ENCODE assay signal across 1 cellular context in the genomic region with DNA sequence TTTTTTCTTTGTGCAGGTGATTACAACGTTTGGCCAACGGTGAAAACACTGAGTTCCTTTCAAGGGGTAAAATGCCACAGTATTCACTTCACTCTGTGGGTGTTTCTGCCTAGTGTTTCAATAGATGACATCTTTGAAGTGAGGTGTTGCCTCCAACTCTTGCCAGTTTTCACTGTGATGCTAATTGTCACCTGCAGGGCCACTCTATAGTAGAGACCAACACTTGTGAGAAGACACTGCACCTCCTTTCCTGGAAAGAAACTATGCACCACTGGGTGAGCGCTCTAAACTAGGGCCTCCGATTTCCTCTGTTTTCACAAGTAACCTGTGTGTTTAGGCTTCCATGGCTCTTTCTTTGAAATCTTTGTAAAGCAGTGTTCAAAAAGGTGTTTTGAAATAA.
TF ChIP-seq lines count a peak whose summit lies in the region.

No MANE protein-coding gene starts in this region.

TF ChIP-seq in GM23338, 12 proteins besides CTCF, POLR2A, EP300 and RAD21 (continued from another document):
- TF ChIP-seq, protein P1, sequence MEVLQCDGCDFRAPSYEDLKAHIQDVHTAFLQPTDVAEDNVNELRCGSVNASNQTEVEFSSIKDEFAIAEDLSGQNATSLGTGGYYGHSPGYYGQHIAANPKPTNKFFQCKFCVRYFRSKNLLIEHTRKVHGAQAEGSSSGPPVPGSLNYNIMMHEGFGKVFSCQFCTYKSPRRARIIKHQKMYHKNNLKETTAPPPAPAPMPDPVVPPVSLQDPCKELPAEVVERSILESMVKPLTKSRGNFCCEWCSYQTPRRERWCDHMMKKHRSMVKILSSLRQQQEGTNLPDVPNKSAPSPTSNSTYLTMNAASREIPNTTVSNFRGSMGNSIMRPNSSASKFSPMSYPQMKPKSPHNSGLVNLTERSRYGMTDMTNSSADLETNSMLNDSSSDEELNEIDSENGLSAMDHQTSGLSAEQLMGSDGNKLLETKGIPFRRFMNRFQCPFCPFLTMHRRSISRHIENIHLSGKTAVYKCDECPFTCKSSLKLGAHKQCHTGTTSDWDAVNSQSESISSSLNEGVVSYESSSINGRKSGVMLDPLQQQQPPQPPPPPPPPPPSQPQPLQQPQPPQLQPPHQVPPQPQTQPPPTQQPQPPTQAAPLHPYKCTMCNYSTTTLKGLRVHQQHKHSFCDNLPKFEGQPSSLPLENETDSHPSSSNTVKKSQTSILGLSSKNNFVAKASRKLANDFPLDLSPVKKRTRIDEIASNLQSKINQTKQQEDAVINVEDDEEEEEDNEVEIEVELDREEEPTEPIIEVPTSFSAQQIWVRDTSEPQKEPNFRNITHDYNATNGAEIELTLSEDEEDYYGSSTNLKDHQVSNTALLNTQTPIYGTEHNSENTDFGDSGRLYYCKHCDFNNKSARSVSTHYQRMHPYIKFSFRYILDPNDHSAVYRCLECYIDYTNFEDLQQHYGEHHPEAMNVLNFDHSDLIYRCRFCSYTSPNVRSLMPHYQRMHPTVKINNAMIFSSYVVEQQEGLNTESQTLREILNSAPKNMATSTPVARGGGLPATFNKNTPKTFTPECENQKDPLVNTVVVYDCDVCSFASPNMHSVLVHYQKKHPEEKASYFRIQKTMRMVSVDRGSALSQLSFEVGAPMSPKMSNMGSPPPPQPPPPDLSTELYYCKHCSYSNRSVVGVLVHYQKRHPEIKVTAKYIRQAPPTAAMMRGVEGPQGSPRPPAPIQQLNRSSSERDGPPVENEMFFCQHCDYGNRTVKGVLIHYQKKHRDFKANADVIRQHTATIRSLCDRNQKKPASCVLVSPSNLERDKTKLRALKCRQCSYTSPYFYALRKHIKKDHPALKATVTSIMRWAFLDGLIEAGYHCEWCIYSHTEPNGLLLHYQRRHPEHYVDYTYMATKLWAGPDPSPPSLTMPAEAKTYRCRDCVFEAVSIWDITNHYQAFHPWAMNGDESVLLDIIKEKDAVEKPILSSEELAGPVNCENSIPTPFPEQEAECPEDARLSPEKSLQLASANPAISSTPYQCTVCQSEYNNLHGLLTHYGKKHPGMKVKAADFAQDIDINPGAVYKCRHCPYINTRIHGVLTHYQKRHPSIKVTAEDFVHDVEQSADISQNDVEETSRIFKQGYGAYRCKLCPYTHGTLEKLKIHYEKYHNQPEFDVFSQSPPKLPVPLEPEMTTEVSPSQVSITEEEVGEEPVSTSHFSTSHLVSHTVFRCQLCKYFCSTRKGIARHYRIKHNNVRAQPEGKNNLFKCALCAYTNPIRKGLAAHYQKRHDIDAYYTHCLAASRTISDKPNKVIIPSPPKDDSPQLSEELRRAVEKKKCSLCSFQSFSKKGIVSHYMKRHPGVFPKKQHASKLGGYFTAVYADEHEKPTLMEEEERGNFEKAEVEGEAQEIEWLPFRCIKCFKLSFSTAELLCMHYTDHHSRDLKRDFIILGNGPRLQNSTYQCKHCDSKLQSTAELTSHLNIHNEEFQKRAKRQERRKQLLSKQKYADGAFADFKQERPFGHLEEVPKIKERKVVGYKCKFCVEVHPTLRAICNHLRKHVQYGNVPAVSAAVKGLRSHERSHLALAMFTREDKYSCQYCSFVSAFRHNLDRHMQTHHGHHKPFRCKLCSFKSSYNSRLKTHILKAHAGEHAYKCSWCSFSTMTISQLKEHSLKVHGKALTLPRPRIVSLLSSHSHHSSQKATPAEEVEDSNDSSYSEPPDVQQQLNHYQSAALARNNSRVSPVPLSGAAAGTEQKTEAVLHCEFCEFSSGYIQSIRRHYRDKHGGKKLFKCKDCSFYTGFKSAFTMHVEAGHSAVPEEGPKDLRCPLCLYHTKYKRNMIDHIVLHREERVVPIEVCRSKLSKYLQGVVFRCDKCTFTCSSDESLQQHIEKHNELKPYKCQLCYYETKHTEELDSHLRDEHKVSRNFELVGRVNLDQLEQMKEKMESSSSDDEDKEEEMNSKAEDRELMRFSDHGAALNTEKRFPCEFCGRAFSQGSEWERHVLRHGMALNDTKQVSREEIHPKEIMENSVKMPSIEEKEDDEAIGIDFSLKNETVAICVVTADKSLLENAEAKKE (CRISPR knock-in tag; IDR thresholded peaks at IDR 0.05) = peak; percentile 93
- TF ChIP-seq, protein P2, sequence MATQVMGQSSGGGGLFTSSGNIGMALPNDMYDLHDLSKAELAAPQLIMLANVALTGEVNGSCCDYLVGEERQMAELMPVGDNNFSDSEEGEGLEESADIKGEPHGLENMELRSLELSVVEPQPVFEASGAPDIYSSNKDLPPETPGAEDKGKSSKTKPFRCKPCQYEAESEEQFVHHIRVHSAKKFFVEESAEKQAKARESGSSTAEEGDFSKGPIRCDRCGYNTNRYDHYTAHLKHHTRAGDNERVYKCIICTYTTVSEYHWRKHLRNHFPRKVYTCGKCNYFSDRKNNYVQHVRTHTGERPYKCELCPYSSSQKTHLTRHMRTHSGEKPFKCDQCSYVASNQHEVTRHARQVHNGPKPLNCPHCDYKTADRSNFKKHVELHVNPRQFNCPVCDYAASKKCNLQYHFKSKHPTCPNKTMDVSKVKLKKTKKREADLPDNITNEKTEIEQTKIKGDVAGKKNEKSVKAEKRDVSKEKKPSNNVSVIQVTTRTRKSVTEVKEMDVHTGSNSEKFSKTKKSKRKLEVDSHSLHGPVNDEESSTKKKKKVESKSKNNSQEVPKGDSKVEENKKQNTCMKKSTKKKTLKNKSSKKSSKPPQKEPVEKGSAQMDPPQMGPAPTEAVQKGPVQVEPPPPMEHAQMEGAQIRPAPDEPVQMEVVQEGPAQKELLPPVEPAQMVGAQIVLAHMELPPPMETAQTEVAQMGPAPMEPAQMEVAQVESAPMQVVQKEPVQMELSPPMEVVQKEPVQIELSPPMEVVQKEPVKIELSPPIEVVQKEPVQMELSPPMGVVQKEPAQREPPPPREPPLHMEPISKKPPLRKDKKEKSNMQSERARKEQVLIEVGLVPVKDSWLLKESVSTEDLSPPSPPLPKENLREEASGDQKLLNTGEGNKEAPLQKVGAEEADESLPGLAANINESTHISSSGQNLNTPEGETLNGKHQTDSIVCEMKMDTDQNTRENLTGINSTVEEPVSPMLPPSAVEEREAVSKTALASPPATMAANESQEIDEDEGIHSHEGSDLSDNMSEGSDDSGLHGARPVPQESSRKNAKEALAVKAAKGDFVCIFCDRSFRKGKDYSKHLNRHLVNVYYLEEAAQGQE (IDR thresholded peaks at IDR 0.05; ENCODE audit: unreplicated experiment) = no peak
- no peak; the same call in 1 of the 2 replicates for TF ChIP-seq ZNF331 (CRISPR knock-in tag; IDR thresholded peaks at IDR 0.05; ENCODE audit: low read depth)
- no peak for TF ChIP-seq ZNF114 (CRISPR knock-in tag; IDR thresholded peaks at IDR 0.05)
- TF ChIP-seq ETS1 (IDR thresholded peaks at IDR 0.05) = no peak
